8 cellular contexts compared by ENCODE assay signal in the genomic region with DNA sequence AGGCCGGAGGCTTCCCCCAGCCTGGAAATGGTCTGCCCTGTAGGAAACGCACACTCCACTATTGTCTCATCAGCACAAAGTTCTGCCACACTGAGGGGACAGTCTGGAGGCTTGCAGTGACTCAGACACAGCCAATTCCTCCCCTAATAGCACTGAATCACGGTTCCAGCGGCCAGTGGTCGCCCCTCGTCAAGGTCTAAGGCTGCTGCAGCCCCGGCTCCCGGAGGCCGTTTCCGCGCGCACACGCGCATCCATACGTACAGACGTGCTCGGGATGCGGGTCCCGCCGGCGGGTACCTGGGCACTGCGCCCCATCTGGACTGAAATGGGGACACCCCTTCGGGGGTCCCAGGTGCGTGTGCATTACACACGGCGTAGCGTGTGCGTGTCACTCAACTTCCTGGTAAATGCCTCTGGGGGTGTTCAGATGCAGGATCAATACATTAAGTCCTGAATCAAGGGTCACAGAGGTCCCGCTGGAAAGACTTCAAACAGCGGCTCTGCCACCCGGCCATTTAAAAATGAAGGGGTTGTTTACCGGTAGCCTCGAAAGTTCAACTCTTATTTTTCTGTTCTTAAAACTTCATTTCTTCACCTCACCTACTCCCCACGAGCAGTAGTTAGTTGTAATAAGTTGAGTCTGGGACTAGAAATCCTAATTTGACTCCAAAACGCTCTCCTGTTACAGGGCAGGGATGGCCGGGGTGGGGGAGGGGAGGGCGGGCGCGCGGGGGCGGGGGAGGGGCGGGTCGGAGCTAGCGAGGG. TPM values are rescaled to one million over a fixed set of nuclear protein-coding genes. Genes with fewer than 3 reads are reported as not detected.
DNase-seq lines count a peak whose midpoint lies in the region; ATAC-seq and TF ChIP-seq lines count a peak whose summit lies in the region.

No MANE protein-coding gene starts in this region.

- H3K36me3 ChIP-seq in BJ (ENCODE audit: control insufficient read depth, insufficient read depth, low read length): no peaks in the 10 kb centered on the region
- H3K36me3 ChIP-seq in adipocyte (ENCODE audit: control insufficient read depth, insufficient read depth, low read length, severe bottlenecking): no peaks in the 10 kb centered on the region
- no peaks in the 10 kb centered on the region for H3K36me3 ChIP-seq in iPS DF 6.9 (ENCODE audit: control insufficient read depth, insufficient read depth, low read length)

- H3K27me3 ChIP-seq in BJ (ENCODE audit: control insufficient read depth, insufficient read depth, low read length): no peaks in the 10 kb centered on the region; the same call in 1 of the 2 replicates
- H3K27me3 ChIP-seq in adipocyte (replicated peaks; ENCODE audit: control insufficient read depth, insufficient read depth, low read length): no peaks in the 10 kb centered on the region
- H3K27me3 ChIP-seq in iPS DF 6.9 (ENCODE audit: control insufficient read depth, insufficient read depth, low read length): peaks cover 9% of the 10 kb centered on the region; the same call in 1 of the 2 replicates

- DNase-seq in BJ (ENCODE audit: low read depth) (no peak), NCI-H2196 treated with DMSO at 0.1 percent for 48 hours (lab: John Stamatoyannopoulos, UW; ENCODE audit: unreplicated experiment) (peak; percentile 8), adipocyte (ENCODE audit: low read depth) (peak; percentile 64), iPS DF 6.9 (ENCODE audit: low read depth, low spot score) (no peak), sciatic nerve (ENCODE audit: low spot score) (peak; percentile 77), COLO829 (ENCODE audit: low spot score) (no peak)

- H3K27ac ChIP-seq in iPS DF 6.9 (ENCODE audit: low read length): no peak overlapping the region

- no peak for TF ChIP-seq CTCF in BJ (IDR thresholded peaks at IDR 0.05; ENCODE audit: insufficient read depth, low read depth, low read length)

- intact Hi-C loops in sciatic nerve (cut with DNase I): no loop called here

- WGBS in iPS DF 6.9 (ENCODE audit: insufficient coverage, insufficient read length): no CpG with 5 or more reads among the region's 44 CpGs

- POLR2A ChIA-PET in BJ (lab: Charles Lee): interaction anchor here (0.6 kb wide), 1 partner anchor 10 kb away, joined by 3 read pairs; no protein-coding TSS in a partner anchor

- H3K9ac ChIP-seq in adipocyte (ENCODE audit: low read length): peak overlapping the region; percentile 86

- H3K4me3 ChIP-seq in BJ (ENCODE audit: low read depth, low read length): peak overlapping the region; percentile 83
- peak overlapping the region; percentile 85 for H3K4me3 ChIP-seq in adipocyte (ENCODE audit: low read length)
- peak overlapping the region; percentile 38; the same call in 1 of the 2 replicates for H3K4me3 ChIP-seq in iPS DF 6.9 (ENCODE audit: low read length)

- ATAC-seq in GM19025 (IDR thresholded peaks at IDR 0.05; ENCODE audit: low read depth, unreplicated experiment): peak; percentile 14
- peak; percentile 33 for ATAC-seq in sciatic nerve
- no peak for ATAC-seq in HG03097 (IDR thresholded peaks at IDR 0.05; ENCODE audit: low FRiP score, unreplicated experiment)

- H3K4me1 ChIP-seq in adipocyte (ENCODE audit: control insufficient read depth, insufficient read depth, low read length) (no peaks in the 10 kb centered on the region), iPS DF 6.9 (ENCODE audit: control insufficient read depth, insufficient read depth, low read length) (peaks cover 2% of the 10 kb centered on the region; the same call in 1 of the 2 replicates)

- CTCF ChIA-PET in BJ (lab: Yijun Ruan, JAX): interaction anchor here (0.7 kb wide), 1 partner anchor 33 kb away, joined by 3 read pairs; no protein-coding TSS in a partner anchor

- no peaks in the 10 kb centered on the region for H3K9me3 ChIP-seq in adipocyte (ENCODE audit: control insufficient read depth, low read length)
- no peaks in the 10 kb centered on the region for H3K9me3 ChIP-seq in iPS DF 6.9 (ENCODE audit: control insufficient read depth, insufficient read depth, low read length)

RNA-seq across cellular contexts. Expression of a gene that starts 0.6 kb away (rescaled TPM):
- 11.3 and 11.6 TPM in 2 replicates for polyA plus RNA-seq in BJ (2011; rRNA removed)
- 24.2 and 27.9 TPM in 2 replicates for polyA minus RNA-seq in BJ (2011; rRNA and poly(A)+ RNA removed)
- total RNA-seq in sciatic nerve: 53.5 TPM

Comparison
In these comparisons a context has a peak if more than half of its experiments do, and no peak if none do; other contexts are left out.
1. DNase-seq: peak in NCI-H2196 treated with DMSO at 0.1 percent for 48 hours (single experiment), adipocyte (single experiment) and sciatic nerve (single experiment); none in BJ (single experiment), iPS DF 6.9 (single experiment) and COLO829 (single experiment).
2. Peak in every context shown above with its lines, with median percentiles within 50 percentile points of each other: H3K4me3 ChIP-seq.